25 cellular contexts compared by ENCODE assay signal in genomic region chr14:81686512-81686911, GRCh38.
"Had no signal": no experiment of that assay in that cellular context is flagged by ENCODE, and none has a peak within 500 bp of the region (broad histone marks: within the 10 kb centered on the region; RNA-seq: fewer than 3 reads in every experiment).

No MANE protein-coding gene starts in this region.

- H3K4me1 ChIP-seq: esophagus muscularis mucosa, foreskin keratinocyte, prostate gland, sigmoid colon, stomach, testis, tibial artery had no signal

- H3K9me3 Mint-ChIP-seq: memory B cell; mesothelial cell of epicardium; stimulated activated effector memory CD8-positive, alpha-beta T cell treated with anti-CD3 and anti-CD28 coated beads, Interleukin-12 subunit alpha, Interleukin-12 subunit beta, amount 100 ng/mL, for 72 hours had no signal

- H3K4me1 Mint-ChIP-seq: memory B cell; naive B cell; neural crest cell; stimulated activated effector memory CD8-positive, alpha-beta T cell treated with anti-CD3 and anti-CD28 coated beads, Interleukin-12 subunit alpha, Interleukin-12 subunit beta, amount 100 ng/mL, for 72 hours had no signal

- H3K27ac Mint-ChIP-seq: memory B cell; mesothelial cell of epicardium; naive B cell; natural killer cell treated with Interleukin-12 subunit alpha and Interleukin-12 subunit beta and Interleukin-15 and Interleukin-18, amount 100 ng/mL, for 72 hours; stimulated activated effector memory CD8-positive, alpha-beta T cell treated with anti-CD3 and anti-CD28 coated beads, Interleukin-12 subunit alpha, Interleukin-12 subunit beta, amount 100 ng/mL, for 72 hours; type B pancreatic cell had no signal

- H3K4me3 ChIP-seq: coronary artery, esophagus muscularis mucosa, lung, mucosa of descending colon, prostate gland, sigmoid colon, stomach, testis, tibial artery had no signal

- H3K27ac ChIP-seq: coronary artery, esophagus muscularis mucosa, foreskin keratinocyte, neutrophil, prostate gland, sigmoid colon, stomach, testis, tibial artery had no signal

- H3K4me3 Mint-ChIP-seq: memory B cell; mesothelial cell of epicardium; naive B cell; natural killer cell treated with Interleukin-12 subunit alpha and Interleukin-12 subunit beta and Interleukin-15 and Interleukin-18, amount 100 ng/mL, for 72 hours; neural crest cell; stimulated activated effector memory CD8-positive, alpha-beta T cell treated with anti-CD3 and anti-CD28 coated beads, Interleukin-12 subunit alpha, Interleukin-12 subunit beta, amount 100 ng/mL, for 72 hours; type B pancreatic cell had no signal

- ATAC-seq: foreskin keratinocyte; mucosa of descending colon; natural killer cell treated with Interleukin-12 subunit alpha and Interleukin-12 subunit beta and Interleukin-15 and Interleukin-18, amount 100 ng/mL, for 72 hours; right cardiac atrium; stimulated activated effector memory CD8-positive, alpha-beta T cell treated with anti-CD3 and anti-CD28 coated beads, Interleukin-12 subunit alpha, Interleukin-12 subunit beta, amount 100 ng/mL, for 72 hours had no signal

- H3K36me3 Mint-ChIP-seq: memory B cell; mesothelial cell of epicardium; naive B cell; natural killer cell treated with Interleukin-12 subunit alpha and Interleukin-12 subunit beta and Interleukin-15 and Interleukin-18, amount 100 ng/mL, for 72 hours; stimulated activated effector memory CD8-positive, alpha-beta T cell treated with anti-CD3 and anti-CD28 coated beads, Interleukin-12 subunit alpha, Interleukin-12 subunit beta, amount 100 ng/mL, for 72 hours; type B pancreatic cell had no signal

- H3K36me3 ChIP-seq: esophagus muscularis mucosa, neutrophil, prostate gland, sigmoid colon, stomach, tibial artery had no signal

- H3K27me3 ChIP-seq: esophagus muscularis mucosa, foreskin keratinocyte, sigmoid colon, stomach, testis, tibial artery had no signal

- H3K27me3 Mint-ChIP-seq: memory B cell; natural killer cell treated with Interleukin-12 subunit alpha and Interleukin-12 subunit beta and Interleukin-15 and Interleukin-18, amount 100 ng/mL, for 72 hours had no signal

- H3K9me3 ChIP-seq: esophagus muscularis mucosa, mucosa of descending colon, neutrophil, prostate gland, sigmoid colon, stomach, testis, tibial artery had no signal

- DNase-seq: dermis blood vessel endothelial cell; effector memory CD4-positive, alpha-beta T cell; foreskin keratinocyte; kidney; mucosa of descending colon; naive B cell; right cardiac atrium; sigmoid colon; stimulated activated CD4-positive, alpha-beta T cell treated with anti-CD3 and anti-CD28 coated beads, Interleukin-2, amount 100 ng/mL, for 24 hours; stimulated activated CD4-positive, alpha-beta T cell treated with anti-CD3 and anti-CD28 coated beads, Interleukin-4, amount 100 ng/mL, for 24 hours; stimulated activated naive CD4-positive, alpha-beta T cell treated with Interleukin-2 at 50 U/mL for 16 hours; stomach; testis; tibial artery had no signal
